In genomic region chr19:3520166-3521103, GRCh38 we compare ENCODE assay signal across 16 cellular contexts. TPM values are rescaled to one million over a fixed set of nuclear protein-coding genes. Genes with fewer than 3 reads are reported as not detected.
DNase-seq lines count a peak whose midpoint lies in the region; FAIRE-seq and TF ChIP-seq lines count a peak whose summit lies in the region.
"Had no signal": no experiment of that assay in that cellular context is flagged by ENCODE, and none has a peak within 500 bp of the region (broad histone marks: within the 10 kb centered on the region; RNA-seq: fewer than 3 reads in every experiment).

No MANE protein-coding gene starts in this region.

- H2AFZ ChIP-seq in astrocyte (ENCODE audit: low read depth, low read length), result no peak overlapping the region

- H3K4me3 Mint-ChIP-seq in astrocyte (ENCODE audit: unreplicated experiment) (no peak overlapping the region), type B pancreatic cell (peak overlapping the region; percentile 51)

- H3K27me3 Mint-ChIP-seq in astrocyte (ENCODE audit: low read depth, unreplicated experiment) (no peaks in the 10 kb centered on the region), type B pancreatic cell (no peaks in the 10 kb centered on the region)

- H3K27ac Mint-ChIP-seq in astrocyte (ENCODE audit: unreplicated experiment) (peak overlapping the region; percentile 3), type B pancreatic cell (peak overlapping the region; percentile 97)

- DNase-seq in NCI-H2196 (lab: John Stamatoyannopoulos, UW; ENCODE audit: unreplicated experiment) (peak; percentile 45), NCI-H2196 treated with DMSO at 0.1 percent for 48 hours (lab: John Stamatoyannopoulos, UW; ENCODE audit: unreplicated experiment) (no peak), astrocyte (ENCODE audit: low read depth) (no peak), islet precursor cell (peak; percentile 96), type B pancreatic cell (ENCODE audit: extremely low spot score, unreplicated experiment) (no peak), HCEC 1CT (no peak), NOMO-1 treated with dmso at 0.1 percent for 144 hours (lab: John Stamatoyannopoulos, UW; ENCODE audit: unreplicated experiment) (no peak), GM19240 (ENCODE audit: insufficient read length, low spot score) (no peak)
- DNase-seq: 8988T; effector CD4-positive, alpha-beta T cell; NCI-H2029; T1000 had no signal

- H3K9me3 Mint-ChIP-seq in astrocyte (ENCODE audit: unreplicated experiment) (no peaks in the 10 kb centered on the region), type B pancreatic cell (no peaks in the 10 kb centered on the region)

- peaks cover 97% of the 10 kb centered on the region for H3K79me2 ChIP-seq in astrocyte (ENCODE audit: insufficient read depth, low read length)

- TF ChIP-seq CTCF in astrocyte (IDR thresholded peaks at IDR 0.05; ENCODE audit: insufficient read depth, low read depth, low read length), result no peak
- peak; percentile 22 for TF ChIP-seq CTCF in type B pancreatic cell (conservative IDR thresholded peaks at IDR 0.05)

- peaks cover 4% of the 10 kb centered on the region for H3K36me3 ChIP-seq in astrocyte (ENCODE audit: insufficient read depth, low read length)

- H3K36me3 Mint-ChIP-seq in astrocyte (ENCODE audit: low read depth, unreplicated experiment), result peaks cover 6% of the 10 kb centered on the region
- peaks cover 5% of the 10 kb centered on the region for H3K36me3 Mint-ChIP-seq in type B pancreatic cell

- H3K4me3 ChIP-seq in astrocyte (ENCODE audit: insufficient read depth, low read depth, low read length), result no peak overlapping the region
- H3K4me3 ChIP-seq: adrenal gland, right lobe of liver had no signal

- peaks cover 94% of the 10 kb centered on the region for H4K20me1 ChIP-seq in astrocyte (ENCODE audit: insufficient read depth, low read length)

- no peak overlapping the region for H3K9ac ChIP-seq in astrocyte (ENCODE audit: low read length)

- no peak overlapping the region for H3K27ac ChIP-seq in astrocyte (ENCODE audit: low read depth, low read length)
- H3K27ac ChIP-seq: right lobe of liver had no signal

- H3K4me1 ChIP-seq in astrocyte (ENCODE audit: insufficient read depth, low read length), result no peaks in the 10 kb centered on the region

- H3K27me3 ChIP-seq in astrocyte (ENCODE audit: insufficient read depth, low read length), result no peaks in the 10 kb centered on the region
- H3K27me3 ChIP-seq: adrenal gland, right lobe of liver had no signal

- H3K4me1 Mint-ChIP-seq in astrocyte (ENCODE audit: low read depth, unreplicated experiment), result peaks cover 10% of the 10 kb centered on the region
- H3K4me1 Mint-ChIP-seq in type B pancreatic cell (ENCODE audit: unreplicated experiment), result no peaks in the 10 kb centered on the region

- no peaks in the 10 kb centered on the region for H3K9me3 ChIP-seq in astrocyte (ENCODE audit: insufficient read depth, low read depth, low read length)
- H3K9me3 ChIP-seq: adrenal gland, right lobe of liver had no signal

- H3K4me2 ChIP-seq in astrocyte (ENCODE audit: low read length), result no peak overlapping the region

- FAIRE-seq in astrocyte (lab: Jason Lieb, UNC), result no peak

RNA-seq across cellular contexts. Expression of gene FZR1, which starts 14.3 kb away (rescaled TPM):
- total RNA-seq in astrocyte (47.0 and 51.8 TPM in 2 replicates), type B pancreatic cell (ENCODE audit: low replicate concordance) (59.4 and 63.2 TPM in 2 replicates)

RNA-seq across cellular contexts. Expression of gene TEKTIP1, which starts 18.5 kb away (rescaled TPM):
- total RNA-seq in astrocyte, result 0.68 TPM in 1 of 2 replicates, not detected in the other
- total RNA-seq in type B pancreatic cell (ENCODE audit: low replicate concordance), result 1.3 and 3.4 TPM in 2 replicates

RNA-seq across cellular contexts. Expression of gene DOHH, which starts 20.0 kb away (rescaled TPM):
- total RNA-seq in astrocyte (14.5 and 16.2 TPM in 2 replicates), type B pancreatic cell (ENCODE audit: low replicate concordance) (10.5 and 10.8 TPM in 2 replicates)

RNA-seq across cellular contexts. Expression of gene MFSD12, which starts 37.0 kb away (rescaled TPM):
- total RNA-seq in astrocyte (181 and 201 TPM in 2 replicates), type B pancreatic cell (ENCODE audit: low replicate concordance) (74.1 and 80.9 TPM in 2 replicates)

RNA-seq across cellular contexts. Expression of gene SMIM44, which starts 37.2 kb away (rescaled TPM):
- total RNA-seq in astrocyte, result not detected in 2 replicates
- not detected in 2 replicates for total RNA-seq in type B pancreatic cell (ENCODE audit: low replicate concordance)
- total RNA-seq: adrenal gland, mesenteric fat pad, OCI-LY7, right lobe of liver had no signal

Comparison
In these comparisons a context has a peak if more than half of its experiments do, and no peak if none do; other contexts are left out.
1. DNase-seq: peak in NCI-H2196 (single experiment) and islet precursor cell (single experiment); none in NCI-H2196 treated with DMSO at 0.1 percent for 48 hours (single experiment), astrocyte (single experiment), type B pancreatic cell (single experiment), HCEC 1CT (single experiment), NOMO-1 treated with dmso at 0.1 percent for 144 hours (single experiment) and GM19240 (single experiment).